In the genomic region with DNA sequence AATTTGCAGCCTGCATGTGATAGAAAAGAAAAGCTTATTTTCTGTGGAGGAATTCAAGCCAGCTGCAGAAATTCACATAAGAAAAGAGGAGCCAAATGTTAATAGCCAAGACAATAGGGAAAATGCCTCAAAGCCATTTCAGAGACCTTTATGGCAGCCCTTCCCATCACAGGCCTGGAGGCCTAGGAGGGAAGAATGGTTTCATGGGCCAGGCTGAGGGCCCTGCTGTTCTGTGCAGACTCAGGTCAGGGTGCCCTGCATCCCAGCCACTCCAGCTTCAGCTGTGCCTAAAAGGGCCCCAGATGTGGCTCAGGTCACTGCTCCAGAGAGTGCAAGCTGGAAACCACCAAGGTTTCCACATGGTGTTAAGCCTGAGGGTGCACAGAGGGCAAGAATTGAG, we compare ENCODE assay signal across 26 cellular contexts.
"Had no signal": no experiment of that assay in that cellular context is flagged by ENCODE, and none has a peak within 500 bp of the region (broad histone marks: within the 10 kb centered on the region; RNA-seq: fewer than 3 reads in every experiment).

No MANE protein-coding gene starts in this region.

- H3K9me3 ChIP-seq: gastrocnemius medialis had no signal

- H3K4me3 Mint-ChIP-seq: memory B cell; naive thymus-derived CD4-positive, alpha-beta T cell had no signal

- H3K27ac ChIP-seq: coronary artery, dorsolateral prefrontal cortex, epithelial cell of prostate, esophagus squamous epithelium, gastrocnemius medialis, heart right ventricle, left lung, lower lobe of right lung had no signal

- H3K4me3 ChIP-seq: coronary artery, dorsolateral prefrontal cortex, esophagus squamous epithelium, gastrocnemius medialis, heart right ventricle, left lung, lower lobe of right lung had no signal

- H3K4me1 Mint-ChIP-seq: memory B cell; naive thymus-derived CD4-positive, alpha-beta T cell had no signal

- H3K27ac Mint-ChIP-seq: memory B cell had no signal

- DNase-seq: dermis blood vessel endothelial cell; dorsolateral prefrontal cortex; effector CD4-positive, alpha-beta T cell; effector memory CD4-positive, alpha-beta T cell; erythroblast; esophagus squamous epithelium; foreskin fibroblast; foreskin melanocyte; gastrocnemius medialis; glutamatergic neuron; head of caudate nucleus; heart right ventricle; hippocampal formation; left cardiac atrium; left lung; left ventricle myocardium superior; lower lobe of right lung; midbrain; naive thymus-derived CD4-positive, alpha-beta T cell had no signal

- H3K4me1 ChIP-seq: esophagus squamous epithelium, gastrocnemius medialis, heart right ventricle, left lung, lower lobe of right lung had no signal

- ATAC-seq: esophagus mucosa; gastrocnemius medialis; heart right ventricle; left cardiac atrium; left lung; left ventricle myocardium superior; lower lobe of right lung; naive thymus-derived CD4-positive, alpha-beta T cell had no signal

- H3K36me3 ChIP-seq: esophagus squamous epithelium, gastrocnemius medialis, heart right ventricle, left lung, lower lobe of right lung had no signal

- H3K27me3 ChIP-seq: gastrocnemius medialis, left lung had no signal

- FAIRE-seq: colon, islet of Langerhans, keratinocyte had no signal
